8 cellular contexts compared by ENCODE assay signal in genomic region chr4:49096627-49097026, GRCh38.
DNase-seq lines count a peak whose midpoint lies in the region; ATAC-seq and TF ChIP-seq lines count a peak whose summit lies in the region.
"Not testable (repeated sequence)": the region's sequence is repeated elsewhere in the genome, so short reads cannot be mapped to it uniquely, and the experiment has no call there.

No MANE protein-coding gene starts in this region.

- not testable (repeated sequence) for DNase-seq in T-helper 17 cell; heart right ventricle; omental fat pad (ENCODE audit: low spot score)

- peak; percentile 28 for ATAC-seq in GM18499 (IDR thresholded peaks at IDR 0.05; ENCODE audit: insufficient read depth, unreplicated experiment)
- peak; percentile 41 for ATAC-seq in GM19324 (IDR thresholded peaks at IDR 0.05; ENCODE audit: low FRiP score, unreplicated experiment)
- ATAC-seq in GM21717 (IDR thresholded peaks at IDR 0.05; ENCODE audit: unreplicated experiment): peak; percentile 41
- ATAC-seq in HG02943 (IDR thresholded peaks at IDR 0.05; ENCODE audit: low read depth, unreplicated experiment): peak; percentile 30
- peak; percentile 41 for ATAC-seq in HG03439 (IDR thresholded peaks at IDR 0.05; ENCODE audit: unreplicated experiment)
- ATAC-seq in T-helper 17 cell: peak; percentile 51
- peak; percentile 56 to 82 (median 65) for ATAC-seq in heart right ventricle
- peak; percentile 52 for ATAC-seq in omental fat pad (ENCODE audit: low FRiP score)

- H3K4me1 Mint-ChIP-seq in T-helper 17 cell: not testable (repeated sequence)

- not testable (repeated sequence) for TF ChIP-seq CTCF in heart right ventricle (IDR thresholded peaks at IDR 0.05); omental fat pad (IDR thresholded peaks at IDR 0.05)

- not testable (repeated sequence) for H3K27ac Mint-ChIP-seq in T-helper 17 cell

- intact Hi-C loops in heart right ventricle (cut with DNase I): not testable (repeated sequence)

- H3K27me3 ChIP-seq in heart right ventricle: not testable (repeated sequence)

- H3K36me3 Mint-ChIP-seq in T-helper 17 cell (ENCODE audit: low read depth): peaks cover 15% of the 10 kb centered on the region

- H3K36me3 ChIP-seq in heart right ventricle: not testable (repeated sequence)

- H3K27me3 Mint-ChIP-seq in T-helper 17 cell: not testable (repeated sequence)

- 49 to 76% methylated on average over 8 of the region's 8 CpGs for WGBS in heart right ventricle, 2 donors

- H3K9me3 ChIP-seq in T-helper 17 cell (ENCODE audit: control insufficient read depth, low read length, poor library complexity, severe bottlenecking) (peaks cover 41% of the 10 kb centered on the region), heart right ventricle (peaks cover 0 to 68% (median 33%) of the 10 kb centered on the region in 11 donors)

- H3K4me3 Mint-ChIP-seq in T-helper 17 cell: not testable (repeated sequence)

- H3K27ac ChIP-seq in heart right ventricle: not testable (repeated sequence)

- not testable (repeated sequence) for H3K4me1 ChIP-seq in heart right ventricle

- not testable (repeated sequence) for H3K4me3 ChIP-seq in heart right ventricle
